ENCODE assay signal across 27 cellular contexts in the genomic region with DNA sequence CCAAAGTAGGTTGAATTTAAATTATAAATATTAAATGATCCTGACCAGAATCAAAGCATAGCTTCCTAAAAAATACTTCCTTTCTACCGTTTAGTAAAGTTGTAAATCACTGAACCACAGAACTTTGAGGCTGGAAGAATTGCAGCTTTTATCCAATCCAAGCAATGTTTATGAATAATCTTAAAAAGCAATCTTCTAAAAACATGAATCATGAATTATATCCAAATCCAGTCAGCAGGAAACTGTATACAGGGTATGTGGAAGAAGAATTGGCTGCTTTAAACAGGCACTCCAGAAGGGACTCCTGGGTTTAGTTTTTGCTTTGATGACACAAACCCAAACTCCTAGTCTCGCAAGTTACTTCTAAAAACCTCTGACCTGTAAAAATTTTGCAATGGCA. TPM values are rescaled to one million over a fixed set of nuclear protein-coding genes. Genes with fewer than 3 reads are reported as not detected.
DNase-seq lines count a peak whose midpoint lies in the region; ATAC-seq and TF ChIP-seq lines count a peak whose summit lies in the region.
"Had no signal": no experiment of that assay in that cellular context is flagged by ENCODE, and none has a peak within 500 bp of the region (broad histone marks: within the 10 kb centered on the region; RNA-seq: fewer than 3 reads in every experiment).

No MANE protein-coding gene starts in this region.

- no peak overlapping the region for H3K9ac ChIP-seq in adipocyte (ENCODE audit: low read length)
- H3K9ac ChIP-seq: BLaER1 had no signal

- CTCF ChIA-PET in A673 (lab: Charles Lee), result no interaction called here

- peaks cover 10% of the 10 kb centered on the region for H3K36me3 ChIP-seq in A673 (ENCODE audit: insufficient read depth, low read length, poor library complexity, severe bottlenecking)
- H3K36me3 ChIP-seq in adipocyte (ENCODE audit: control insufficient read depth, insufficient read depth, low read length, severe bottlenecking), result peaks cover 58% of the 10 kb centered on the region
- H3K36me3 ChIP-seq in lower lobe of right lung, result peaks cover 57% of the 10 kb centered on the region
- H3K36me3 ChIP-seq: breast epithelium, ovary had no signal

- POLR2A ChIA-PET in A673 (lab: Charles Lee; ENCODE audit: low non-redundant PET), result no interaction called here

- no TSS peak for BruUV-seq in A673 (replicated peaks; lab: Mats Ljungman, UMichigan)

- H3K27me3 ChIP-seq in A673 (replicated peaks; ENCODE audit: insufficient read depth, low read depth, low read length, poor library complexity) (no peaks in the 10 kb centered on the region), adipocyte (replicated peaks; ENCODE audit: control insufficient read depth, insufficient read depth, low read length) (no peaks in the 10 kb centered on the region), lower lobe of right lung (ENCODE audit: low read depth) (no peaks in the 10 kb centered on the region)
- H3K27me3 ChIP-seq: BLaER1, breast epithelium, ovary had no signal

- TF ChIP-seq CTCF in A673 (conservative IDR thresholded peaks at IDR 0.05; ENCODE audit: low read depth, low read length) (no peak), lower lobe of right lung (IDR thresholded peaks at IDR 0.05) (no peak)

- H3K36me3 Mint-ChIP-seq in activated T-helper 1 cell treated with anti-CD3 and anti-CD28 coated beads, Interleukin-12 subunit alpha, Interleukin-12 subunit beta, Interleukin-2, Interleukin-4 antibody, amounts not matched to agents 30 ng/mL and 10 ng/mL and 1 ng/mL, durations not matched to agents 14 hours and 24 hours and 36 hours (ENCODE audit: low read depth), result peaks cover 70% of the 10 kb centered on the region

- H3K4me1 ChIP-seq in A673 (ENCODE audit: insufficient read depth, low read length, poor library complexity, severe bottlenecking) (peaks cover 10% of the 10 kb centered on the region), adipocyte (ENCODE audit: control insufficient read depth, insufficient read depth, low read length) (peaks cover 18% of the 10 kb centered on the region), lower lobe of right lung (peaks cover 48% of the 10 kb centered on the region)
- H3K4me1 ChIP-seq: breast epithelium had no signal

- H3K4me1 Mint-ChIP-seq in activated T-helper 1 cell treated with anti-CD3 and anti-CD28 coated beads, Interleukin-12 subunit alpha, Interleukin-12 subunit beta, Interleukin-2, Interleukin-4 antibody, amounts not matched to agents 30 ng/mL and 10 ng/mL and 1 ng/mL, durations not matched to agents 14 hours and 24 hours and 36 hours (ENCODE audit: low read depth), result peaks cover 64% of the 10 kb centered on the region

- no peak overlapping the region for H3K4me3 ChIP-seq in A673 (ENCODE audit: low read depth, low read length, poor library complexity, severe bottlenecking)
- H3K4me3 ChIP-seq in adipocyte (ENCODE audit: low read length), result no peak overlapping the region
- no peak overlapping the region for H3K4me3 ChIP-seq in lower lobe of right lung
- H3K4me3 ChIP-seq: BLaER1, breast epithelium, ovary, smooth muscle cell had no signal

- no peak overlapping the region for H3K4me3 Mint-ChIP-seq in activated T-helper 1 cell treated with anti-CD3 and anti-CD28 coated beads, Interleukin-12 subunit alpha, Interleukin-12 subunit beta, Interleukin-2, Interleukin-4 antibody, amounts not matched to agents 30 ng/mL and 10 ng/mL and 1 ng/mL, durations not matched to agents 14 hours and 24 hours and 36 hours
- H3K4me3 Mint-ChIP-seq: nephron progenitor cell had no signal

- no peaks in the 10 kb centered on the region for H3K9me3 Mint-ChIP-seq in activated T-helper 1 cell treated with anti-CD3 and anti-CD28 coated beads, Interleukin-12 subunit alpha, Interleukin-12 subunit beta, Interleukin-2, Interleukin-4 antibody, amounts not matched to agents 30 ng/mL and 10 ng/mL and 1 ng/mL, durations not matched to agents 14 hours and 24 hours and 36 hours
- H3K9me3 Mint-ChIP-seq: activated CD4-positive, alpha-beta T cell treated with anti-CD3 and anti-CD28 coated beads, Interleukin-2, amount 10 ng/mL, durations not matched to agents 24 days and 14 days; nephron progenitor cell had no signal

- no peaks in the 10 kb centered on the region for H3K27me3 Mint-ChIP-seq in activated T-helper 1 cell treated with anti-CD3 and anti-CD28 coated beads, Interleukin-12 subunit alpha, Interleukin-12 subunit beta, Interleukin-2, Interleukin-4 antibody, amounts not matched to agents 30 ng/mL and 10 ng/mL and 1 ng/mL, durations not matched to agents 14 hours and 24 hours and 36 hours (ENCODE audit: insufficient read depth)
- H3K27me3 Mint-ChIP-seq: activated CD4-positive, alpha-beta T cell treated with anti-CD3 and anti-CD28 coated beads, Interleukin-2, amount 10 ng/mL, durations not matched to agents 24 days and 14 days had no signal

- DNase-seq in A673 (ENCODE audit: low spot score) (no peak), EL (peak; percentile 38), adipocyte (ENCODE audit: low read depth) (peak; percentile 55), lower lobe of right lung (no peak), NCI-H2107 (lab: John Stamatoyannopoulos, UW) (no peak), DMS 273 (lab: John Stamatoyannopoulos, UW; ENCODE audit: unreplicated experiment) (no peak)
- no peak for DNase-seq in activated T-helper 1 cell treated with anti-CD3 and anti-CD28 coated beads, Interleukin-12 subunit alpha, Interleukin-12 subunit beta, Interleukin-2, Interleukin-4 antibody, amounts not matched to agents 30 ng/mL and 10 ng/mL and 1 ng/mL, durations not matched to agents 14 hours and 24 hours and 36 hours (ENCODE audit: low spot score)
- DNase-seq: activated CD4-positive, alpha-beta T cell treated with anti-CD3 and anti-CD28 coated beads, Interleukin-2, amount 10 ng/mL, durations not matched to agents 24 days and 14 days; activated gamma-delta T cell treated with Interleukin-2 at 50 U/mL for 16 hours; activated T-cell treated with anti-CD3 and anti-CD28 coated beads, Interleukin-2, amount 50 U/mL, for 1 hour; COR-L47; DMS79; effector memory CD4-positive, alpha-beta T cell; erythroblast; HCEC 1CT; hippocampal formation; NCI-H1105; NCI-H187 treated with DMSO at 0.1 percent for 48 hours; NCI-H69; nephron progenitor cell; ovary; stimulated activated CD4-positive, alpha-beta T cell treated with anti-CD3 and anti-CD28 coated beads, Interleukin-2, amount 100 ng/mL, for 48 hours had no signal

- no peak overlapping the region for H3K27ac Mint-ChIP-seq in activated T-helper 1 cell treated with anti-CD3 and anti-CD28 coated beads, Interleukin-12 subunit alpha, Interleukin-12 subunit beta, Interleukin-2, Interleukin-4 antibody, amounts not matched to agents 30 ng/mL and 10 ng/mL and 1 ng/mL, durations not matched to agents 14 hours and 24 hours and 36 hours
- H3K27ac Mint-ChIP-seq: activated CD4-positive, alpha-beta T cell treated with anti-CD3 and anti-CD28 coated beads, Interleukin-2, amount 10 ng/mL, durations not matched to agents 24 days and 14 days had no signal

- intact Hi-C loops in A673 (cut with micrococcal nuclease; ENCODE audit: unreplicated experiment) (no loop called here), lower lobe of right lung (cut with DNase I) (no loop called here)
- intact Hi-C loops in activated T-helper 1 cell treated with anti-CD3 and anti-CD28 coated beads, Interleukin-12 subunit alpha, Interleukin-12 subunit beta, Interleukin-2, Interleukin-4 antibody, amounts not matched to agents 30 ng/mL and 10 ng/mL and 1 ng/mL, durations not matched to agents 14 hours and 24 hours and 36 hours (cut with micrococcal nuclease), result no loop called here

- ATAC-seq in lower lobe of right lung (no peak), GM21619 (IDR thresholded peaks at IDR 0.05; ENCODE audit: unreplicated experiment) (no peak)

- H3K9me3 ChIP-seq in A673 (ENCODE audit: low read depth, low read length, poor library complexity, severe bottlenecking) (no peaks in the 10 kb centered on the region), adipocyte (ENCODE audit: control insufficient read depth, low read length) (no peaks in the 10 kb centered on the region), lower lobe of right lung (no peaks in the 10 kb centered on the region)
- H3K9me3 ChIP-seq: BLaER1, breast epithelium, ovary had no signal

- H3K27ac ChIP-seq in A673 (ENCODE audit: low read depth, low read length, poor library complexity, severe bottlenecking) (peak overlapping the region; percentile 8), lower lobe of right lung (peak overlapping the region; percentile 47)
- H3K27ac ChIP-seq: BLaER1, ovary, VCaP had no signal

RNA-seq across cellular contexts. Expression of a gene that starts 30.1 kb away (rescaled TPM):
- 31.8 and 34.3 TPM in 2 replicates for total RNA-seq in A673 (2021)
- 157 TPM for total RNA-seq in lower lobe of right lung
- total RNA-seq in activated T-helper 1 cell treated with anti-CD3 and anti-CD28 coated beads, Interleukin-12 subunit alpha, Interleukin-12 subunit beta, Interleukin-2, Interleukin-4 antibody, amounts not matched to agents 30 ng/mL and 10 ng/mL and 1 ng/mL, durations not matched to agents 14 hours and 24 hours and 36 hours, result 43.7 and 45.1 TPM in 2 replicates

Comparison
In these comparisons a context has a peak if more than half of its experiments do, and no peak if none do; other contexts are left out.
1. DNase-seq: peak in EL (single experiment) and adipocyte (single experiment); none in A673 (single experiment), lower lobe of right lung (single experiment), NCI-H2107 (single experiment), activated T-helper 1 cell treated with anti-CD3 and anti-CD28 coated beads, Interleukin-12 subunit alpha, Interleukin-12 subunit beta, Interleukin-2, Interleukin-4 antibody, amounts not matched to agents 30 ng/mL and 10 ng/mL and 1 ng/mL, durations not matched to agents 14 hours and 24 hours and 36 hours (single experiment) and DMS 273 (single experiment).